ENCODE assay signal across 12 cellular contexts in the genomic region with DNA sequence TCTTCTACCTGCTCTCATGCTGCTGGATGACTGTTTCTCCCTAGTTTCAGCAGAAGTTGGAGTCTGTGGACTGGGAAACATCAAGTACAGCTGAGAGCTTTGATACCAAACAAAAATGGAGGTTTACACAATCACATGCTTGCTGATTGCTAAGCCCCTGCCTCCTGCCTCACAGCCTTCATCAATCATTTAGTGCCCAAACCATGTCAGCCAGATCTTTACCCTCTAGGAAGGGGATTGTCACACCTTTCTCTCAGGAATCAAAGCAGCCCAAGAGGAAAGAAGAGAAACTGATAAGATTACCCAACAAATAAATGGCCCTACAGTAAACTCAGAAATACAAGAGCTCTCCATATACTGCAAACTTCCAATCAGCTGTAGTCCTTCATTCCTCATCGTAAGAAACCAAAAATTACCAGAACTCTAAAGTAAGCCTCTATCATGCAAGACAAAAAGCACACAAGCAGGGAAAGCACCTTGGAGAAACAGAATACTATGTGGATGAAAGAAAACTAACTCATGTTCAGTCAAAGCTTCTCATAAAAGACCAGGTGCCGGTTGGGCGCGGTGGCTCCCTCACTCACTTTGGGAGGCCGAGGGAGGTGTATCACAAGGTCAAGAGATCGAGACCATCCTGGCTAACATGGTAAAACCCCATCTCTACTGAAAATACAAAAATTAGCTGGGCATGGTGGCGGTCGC.
A peak's percentile ranks its signal among the peaks of the same experiment; 100 is the strongest.
DNase-seq lines count a peak whose midpoint lies in the region; ATAC-seq, FAIRE-seq and TF ChIP-seq lines count a peak whose summit lies in the region.
"Had no signal": no experiment of that assay in that cellular context is flagged by ENCODE, and none has a peak within 500 bp of the region (broad histone marks: within the 10 kb centered on the region; RNA-seq: fewer than 3 reads in every experiment).

No MANE protein-coding gene starts in this region.

- peak overlapping the region; percentile 69 for H3K4me3 Mint-ChIP-seq in CD4-positive, alpha-beta T cell
- H3K4me3 Mint-ChIP-seq in natural killer cell treated with Interleukin-12 subunit alpha and Interleukin-12 subunit beta and Interleukin-15 and Interleukin-18, amount 100 ng/mL, for 72 hours: peak overlapping the region; percentile 90

- CTCF ChIA-PET in CD4-positive, alpha-beta T cell (lab: Charles Lee): interaction anchor here (1.2 to 1.8 kb wide), 3 partner anchors 64 to 243 kb away, joined by 3 to 6 read pairs (median 3); a partner anchor contains a TSS

- peaks cover 56% of the 10 kb centered on the region for H3K4me1 Mint-ChIP-seq in CD4-positive, alpha-beta T cell (ENCODE audit: low read depth)
- H3K4me1 Mint-ChIP-seq in natural killer cell treated with Interleukin-12 subunit alpha and Interleukin-12 subunit beta and Interleukin-15 and Interleukin-18, amount 100 ng/mL, for 72 hours (ENCODE audit: low read depth in 2 of 2): peaks cover 66 to 77% of the 10 kb centered on the region in 2 donors

- H3K27ac Mint-ChIP-seq in CD4-positive, alpha-beta T cell: peak overlapping the region; percentile 93
- peak overlapping the region; percentile 99 to 100 for H3K27ac Mint-ChIP-seq in activated naive CD4-positive, alpha-beta T cell treated with anti-CD3 and anti-CD28 coated beads, Interleukin-2, amount 50 U/mL, for 72 hours
- H3K27ac Mint-ChIP-seq in natural killer cell treated with Interleukin-12 subunit alpha and Interleukin-12 subunit beta and Interleukin-15 and Interleukin-18, amount 100 ng/mL, for 72 hours: peak overlapping the region; percentile 98 to 99

- peak overlapping the region; percentile 82 for H3K27ac ChIP-seq in CD4-positive, alpha-beta T cell (ENCODE audit: low read depth, low read length)
- H3K27ac ChIP-seq: ascending aorta had no signal

- intact Hi-C loops in CD4-positive, alpha-beta T cell (cut with DNase I, micrococcal nuclease): loop anchor here (1.0 to 10.0 kb wide), 8 partner anchors 20 to 569 kb away; a partner anchor contains a TSS
- intact Hi-C loops in posterior vena cava (cut with DNase I): loop anchor here in 1 of 2 donors (2.0 kb wide), 1 partner anchor 59 kb away; no protein-coding TSS in a partner anchor

- POLR2A ChIA-PET in CD4-positive, alpha-beta T cell (lab: Charles Lee): interaction anchor here (0.6 to 3.6 kb wide), 33 partner anchors 13 to 569 kb away, joined by 3 to 99 read pairs (median 4); a partner anchor contains a TSS

- H3K36me3 Mint-ChIP-seq in CD4-positive, alpha-beta T cell (ENCODE audit: low read depth): peaks cover 70% of the 10 kb centered on the region
- H3K36me3 Mint-ChIP-seq in activated naive CD4-positive, alpha-beta T cell treated with anti-CD3 and anti-CD28 coated beads, Interleukin-2, amount 50 U/mL, for 72 hours: peaks cover 62 to 84% of the 10 kb centered on the region in 2 donors
- peaks cover 64% of the 10 kb centered on the region for H3K36me3 Mint-ChIP-seq in natural killer cell treated with Interleukin-12 subunit alpha and Interleukin-12 subunit beta and Interleukin-15 and Interleukin-18, amount 100 ng/mL, for 72 hours

- peak; percentile 81 for FAIRE-seq in GM19239 (lab: Jason Lieb, UNC)

- H3K9me3 Mint-ChIP-seq in CD4-positive, alpha-beta T cell: peaks cover 22% of the 10 kb centered on the region
- H3K9me3 Mint-ChIP-seq in activated naive CD4-positive, alpha-beta T cell treated with anti-CD3 and anti-CD28 coated beads, Interleukin-2, amount 50 U/mL, for 72 hours: peaks cover 45 to 49% of the 10 kb centered on the region in 2 donors
- peaks cover 14% of the 10 kb centered on the region for H3K9me3 Mint-ChIP-seq in natural killer cell treated with Interleukin-12 subunit alpha and Interleukin-12 subunit beta and Interleukin-15 and Interleukin-18, amount 100 ng/mL, for 72 hours

- no peak for DNase-seq in CD4-positive, alpha-beta T cell
- DNase-seq in GM19239 (ENCODE audit: insufficient read length, low spot score) (no peak), posterior vena cava (ENCODE audit: low spot score) (no peak), putamen (ENCODE audit: low spot score) (no peak)
- peak in 1 of 2 donors; percentile 55 for DNase-seq in activated naive CD4-positive, alpha-beta T cell treated with anti-CD3 and anti-CD28 coated beads, Interleukin-2, amount 50 U/mL, for 72 hours (ENCODE audit: low spot score in 2 of 2)
- no peak for DNase-seq in natural killer cell treated with Interleukin-12 subunit alpha and Interleukin-12 subunit beta and Interleukin-15 and Interleukin-18, amount 100 ng/mL, for 72 hours (ENCODE audit: low spot score)
- no peak for DNase-seq in stimulated activated naive CD4-positive, alpha-beta T cell treated with Interleukin-2 at 50 U/mL for 16 hours (lab: John Stamatoyannopoulos, UW)
- DNase-seq: NCI-H1436, NCI-H774 had no signal

- no peak for TF ChIP-seq CTCF in CD4-positive, alpha-beta T cell (IDR thresholded peaks at IDR 0.05)

- no peak for ATAC-seq in CD4-positive, alpha-beta T cell (ENCODE audit: poor library complexity)
- ATAC-seq in activated naive CD4-positive, alpha-beta T cell treated with anti-CD3 and anti-CD28 coated beads, Interleukin-2, amount 50 U/mL, for 72 hours: peak in 1 of 2 donors; percentile 12
- no peak for ATAC-seq in natural killer cell treated with Interleukin-12 subunit alpha and Interleukin-12 subunit beta and Interleukin-15 and Interleukin-18, amount 100 ng/mL, for 72 hours
- ATAC-seq in HG02973 (IDR thresholded peaks at IDR 0.05; ENCODE audit: unreplicated experiment): no peak
- ATAC-seq: HCT116 had no signal

- H3K27me3 Mint-ChIP-seq in CD4-positive, alpha-beta T cell: no peaks in the 10 kb centered on the region
- no peaks in the 10 kb centered on the region for H3K27me3 Mint-ChIP-seq in natural killer cell treated with Interleukin-12 subunit alpha and Interleukin-12 subunit beta and Interleukin-15 and Interleukin-18, amount 100 ng/mL, for 72 hours

- peaks cover 74% of the 10 kb centered on the region for H3K9me3 ChIP-seq in CD4-positive, alpha-beta T cell (ENCODE audit: control insufficient read depth, low read length)
- H3K9me3 ChIP-seq: ascending aorta had no signal

- H3K27me3 ChIP-seq in CD4-positive, alpha-beta T cell (ENCODE audit: control insufficient read depth, insufficient read depth, low read length): no peaks in the 10 kb centered on the region
- H3K27me3 ChIP-seq: ascending aorta had no signal
